Comparison of ENCODE assay signal across 4 cellular contexts in genomic region chr1:202700061-202700460, GRCh38. TPM values are rescaled to one million over a fixed set of nuclear protein-coding genes. Genes with fewer than 3 reads are reported as not detected.
"Had no signal": no experiment of that assay in that cellular context is flagged by ENCODE, and none has a peak within 500 bp of the region (broad histone marks: within the 10 kb centered on the region; RNA-seq: fewer than 3 reads in every experiment).

No MANE protein-coding gene starts in this region.

- DNase-seq: GDM1, GF-D8 had no signal

- H3K4me3 ChIP-seq: GM12878 had no signal

- ATAC-seq: GM12878 had no signal

RNA-seq across cellular contexts. Expression of gene SYT2, which starts 10.2 kb away (rescaled TPM):
- total RNA-seq: G401, GM12878 had no signal
- polyA plus RNA-seq: GM12878 had no signal
